Comparison of ENCODE assay signal across 9 cellular contexts in the genomic region with DNA sequence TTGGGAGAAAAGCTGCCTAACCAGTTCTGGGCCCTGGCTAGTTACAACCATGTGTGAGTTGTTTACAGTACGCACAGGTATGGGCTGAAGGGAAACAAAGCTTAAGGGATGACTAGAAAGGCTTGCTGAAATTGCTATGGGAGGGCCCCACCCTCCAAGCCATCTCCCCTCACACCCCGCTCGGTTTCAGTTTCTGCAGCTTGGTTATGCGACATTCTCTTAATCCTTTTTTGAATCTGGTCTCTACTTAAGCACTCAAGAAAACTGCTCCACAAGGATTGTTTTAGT. TPM values are rescaled to one million over a fixed set of nuclear protein-coding genes. Genes with fewer than 3 reads are reported as not detected.
DNase-seq lines count a peak whose midpoint lies in the region; ATAC-seq and TF ChIP-seq lines count a peak whose summit lies in the region.
"Had no signal": no experiment of that assay in that cellular context is flagged by ENCODE, and none has a peak within 500 bp of the region (broad histone marks: within the 10 kb centered on the region; RNA-seq: fewer than 3 reads in every experiment).

No MANE protein-coding gene starts in this region.

- no peak for TF ChIP-seq CTCF in brain (conservative IDR thresholded peaks at IDR 0.05)

- peak; percentile 64 for DNase-seq in NCI-H2107 treated with DMSO at 0.1 percent for 48 hours (lab: John Stamatoyannopoulos, UW; ENCODE audit: unreplicated experiment)
- DNase-seq in NCI-H2107 (lab: John Stamatoyannopoulos, UW): no peak
- peak; percentile 56 for DNase-seq in kidney tubule cell (ENCODE audit: low spot score)
- peak; percentile 73 for DNase-seq in ureter (ENCODE audit: low spot score)
- DNase-seq in head of caudate nucleus: no peak
- no peak for DNase-seq in NCI-H1436 (lab: John Stamatoyannopoulos, UW)
- DNase-seq: SHP77 treated with DMSO at 0.1 percent for 48 hours had no signal

- peak overlapping the region; percentile 30 to 79 (median 69) for H3K4me3 Mint-ChIP-seq in brain

- peaks cover 48% of the 10 kb centered on the region for H3K36me3 Mint-ChIP-seq in brain

- no peaks in the 10 kb centered on the region for H3K9me3 Mint-ChIP-seq in brain

- ATAC-seq in GM21367 (IDR thresholded peaks at IDR 0.05; ENCODE audit: unreplicated experiment): no peak

- intact Hi-C loops in head of caudate nucleus (cut with DNase I): no loop called here

- H3K4me1 Mint-ChIP-seq in brain: peaks cover 83% of the 10 kb centered on the region

- peaks cover 6% of the 10 kb centered on the region for H3K27me3 Mint-ChIP-seq in brain

- peak overlapping the region; percentile 74 to 97 (median 92) for H3K27ac Mint-ChIP-seq in brain

RNA-seq across cellular contexts. Expression of a gene that starts 43.1 kb away (rescaled TPM):
- 72.1 TPM for polyA plus RNA-seq in brain (ENCODE audit: insufficient read depth, low read depth, low replicate concordance)
- total RNA-seq in ureter: 169 TPM

Comparison
In these comparisons a context has a peak if more than half of its experiments do, and no peak if none do; other contexts are left out.
1. DNase-seq: peak in NCI-H2107 treated with DMSO at 0.1 percent for 48 hours (single experiment), kidney tubule cell (single experiment) and ureter (single experiment); none in NCI-H2107 (single experiment), head of caudate nucleus (0 of 42) and NCI-H1436 (single experiment).